ENCODE assay signal across 27 cellular contexts in the genomic region with DNA sequence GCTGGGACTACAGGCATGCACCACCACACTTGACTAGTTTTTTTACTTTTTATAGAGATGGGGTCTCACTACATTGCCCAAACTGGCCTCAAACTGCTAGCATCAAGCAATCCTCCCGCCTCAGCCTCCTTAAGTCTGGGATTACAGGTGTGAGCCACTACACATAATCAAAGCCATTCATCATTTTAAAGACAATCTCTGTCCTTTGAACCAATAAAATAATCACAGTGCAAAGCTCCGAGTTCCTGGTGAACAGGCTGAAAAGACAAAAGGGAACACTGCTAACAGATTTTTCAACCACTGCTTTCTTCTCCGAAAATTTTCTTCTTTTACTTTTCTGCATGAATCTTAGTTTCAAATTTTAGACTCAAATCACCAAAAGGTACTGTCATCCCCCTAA.
"Had no signal": no experiment of that assay in that cellular context is flagged by ENCODE, and none has a peak within 500 bp of the region (broad histone marks: within the 10 kb centered on the region; RNA-seq: fewer than 3 reads in every experiment).

No MANE protein-coding gene starts in this region.

- H3K27me3 Mint-ChIP-seq: activated CD8-positive, alpha-beta T cell treated with anti-CD3 and anti-CD28 coated beads for 36 hours; activated T-cell treated with anti-CD3 and anti-CD28 coated beads, Interleukin-2, amount 50 U/mL, for 24 hours had no signal

- DNase-seq: activated CD4-positive, alpha-beta T cell treated with anti-CD3 and anti-CD28 coated beads, Interleukin-2, amount 10 ng/mL, durations not matched to agents 24 days and 14 days; activated CD4-positive, alpha-beta T cell treated with anti-CD3 and anti-CD28 coated beads, Interleukin-2, amount 50 U/mL, for 4 hours; activated CD8-positive, alpha-beta T cell treated with anti-CD3 and anti-CD28 coated beads for 36 hours; activated gamma-delta T cell; activated naive CD4-positive, alpha-beta T cell treated with Interleukin-2 at 50 U/mL for 16 hours; activated naive CD8-positive, alpha-beta T cell treated with anti-CD3 and anti-CD28 coated beads, Interleukin-2, amount 10 ng/mL, durations not matched to agents 7 days and 5 days; activated T-cell treated with anti-CD3 and anti-CD28 coated beads, Interleukin-2, amount 50 U/mL, for 24 hours; caudate nucleus; Karpas-422; KBM-7; NCI-H1105; NCI-H1436; NCI-H1694; NCI-H2029 treated with DMSO at 0.1 percent for 48 hours; NCI-H2107; NCI-H2171; NCI-H510A; NCI-H526; NCI-H748 treated with DMSO at 0.1 percent for 48 hours; NK-92 treated with Interleukin-12 subunit alpha and Interleukin-12 subunit beta, amount 100 ng/mL, for 24 hours; PC-3; Right ventricle myocardium superior; SW 1271; T-helper 1 cell had no signal

- H3K9me3 Mint-ChIP-seq: activated naive CD4-positive, alpha-beta T cell treated with anti-CD3 and anti-CD28 coated beads, Interleukin-2, amount 50 U/mL, for 24 hours; activated naive CD8-positive, alpha-beta T cell treated with anti-CD3 and anti-CD28 coated beads, Interleukin-2, amount 10 ng/mL, durations not matched to agents 7 days and 5 days; activated T-cell treated with anti-CD3 and anti-CD28 coated beads, Interleukin-2, amount 50 U/mL, for 24 hours; activated T-helper 2 cell treated with anti-CD3 and anti-CD28 coated beads, Interferon-gamma antibody, Interleukin-2, Interleukin-4, amounts not matched to agents 10 μg/mL and 5 μg/mL and 100 μg/mL, durations not matched to agents 14 hours and 24 hours and 36 hours; brain had no signal

- ATAC-seq: activated CD8-positive, alpha-beta T cell treated with anti-CD3 and anti-CD28 coated beads for 36 hours; PC-3 had no signal

- H3K36me3 Mint-ChIP-seq: activated naive CD4-positive, alpha-beta T cell treated with anti-CD3 and anti-CD28 coated beads, Interleukin-2, amount 50 U/mL, for 24 hours; activated naive CD8-positive, alpha-beta T cell treated with anti-CD3 and anti-CD28 coated beads, Interleukin-2, amount 10 ng/mL, durations not matched to agents 7 days and 5 days; brain had no signal

- H3K27ac Mint-ChIP-seq: activated CD4-positive, alpha-beta T cell treated with anti-CD3 and anti-CD28 coated beads, Interleukin-2, amount 10 ng/mL, durations not matched to agents 24 days and 14 days; activated CD8-positive, alpha-beta T cell treated with anti-CD3 and anti-CD28 coated beads for 36 hours; activated naive CD4-positive, alpha-beta T cell treated with anti-CD3 and anti-CD28 coated beads, Interleukin-2, amount 50 U/mL, for 24 hours; activated naive CD8-positive, alpha-beta T cell treated with anti-CD3 and anti-CD28 coated beads, Interleukin-2, amount 10 ng/mL, durations not matched to agents 7 days and 5 days; activated T-cell treated with anti-CD3 and anti-CD28 coated beads, Interleukin-2, amount 50 U/mL, for 24 hours; activated T-helper 2 cell treated with anti-CD3 and anti-CD28 coated beads, Interferon-gamma antibody, Interleukin-2, Interleukin-4, amounts not matched to agents 10 μg/mL and 5 μg/mL and 100 μg/mL, durations not matched to agents 14 hours and 24 hours and 36 hours; brain had no signal

- H3K4me3 Mint-ChIP-seq: activated CD4-positive, alpha-beta T cell treated with anti-CD3 and anti-CD28 coated beads, Interleukin-2, amount 10 ng/mL, durations not matched to agents 24 days and 14 days; activated CD8-positive, alpha-beta T cell treated with anti-CD3 and anti-CD28 coated beads for 36 hours; activated naive CD4-positive, alpha-beta T cell treated with anti-CD3 and anti-CD28 coated beads, Interleukin-2, amount 50 U/mL, for 24 hours; activated naive CD8-positive, alpha-beta T cell treated with anti-CD3 and anti-CD28 coated beads, Interleukin-2, amount 10 ng/mL, durations not matched to agents 7 days and 5 days; activated T-cell treated with anti-CD3 and anti-CD28 coated beads, Interleukin-2, amount 50 U/mL, for 24 hours; brain had no signal

- H3K4me1 Mint-ChIP-seq: activated naive CD4-positive, alpha-beta T cell treated with anti-CD3 and anti-CD28 coated beads, Interleukin-2, amount 50 U/mL, for 24 hours had no signal
